8 cellular contexts compared by ENCODE assay signal in the genomic region with DNA sequence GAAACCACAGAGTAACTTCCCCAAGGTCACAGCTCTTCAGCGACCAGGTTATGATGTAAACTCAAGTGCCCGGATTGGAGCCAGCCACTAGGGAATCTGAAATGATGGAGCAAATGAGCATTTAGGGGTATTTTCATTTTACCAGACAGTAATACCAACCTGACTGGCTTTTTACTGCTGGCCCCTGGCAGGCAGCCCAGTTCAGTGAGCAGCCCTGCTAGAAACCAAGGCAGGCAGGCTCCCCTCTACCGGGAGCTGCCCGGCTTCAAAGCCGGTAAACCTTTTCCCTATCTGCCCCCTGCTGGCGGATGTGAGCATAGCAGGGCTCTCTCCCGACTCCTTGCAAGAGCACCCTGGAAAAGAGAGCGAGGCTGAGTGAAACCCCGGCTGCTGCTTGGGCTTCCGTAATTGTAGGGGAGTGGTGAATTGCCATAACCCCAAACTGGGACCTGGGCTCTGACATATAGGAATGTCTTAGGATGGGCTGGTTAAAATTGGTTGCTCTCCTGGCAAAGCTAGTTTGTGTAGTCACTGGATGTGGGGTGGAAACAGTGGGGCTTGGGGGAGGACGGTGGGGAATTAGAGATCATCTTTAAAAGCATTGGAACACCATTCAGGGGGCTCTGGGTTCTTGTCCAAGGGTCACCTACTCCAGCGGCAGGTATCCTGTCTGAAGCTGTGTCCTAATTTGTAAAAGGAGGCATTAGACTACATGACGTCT.
DNase-seq lines count a peak whose midpoint lies in the region; ATAC-seq and TF ChIP-seq lines count a peak whose summit lies in the region.

No MANE protein-coding gene starts in this region.

- H3K9ac ChIP-seq in MM.1S (ENCODE audit: low read length), result no peak overlapping the region
- H3K9ac ChIP-seq in trophoblast cell (ENCODE audit: low read length), result no peak overlapping the region

- no CpG with 5 or more reads among the region's 13 CpGs for WGBS in trophoblast cell (ENCODE audit: extremely low coverage, insufficient coverage, insufficient read length)

- H3K4me3 ChIP-seq in MM.1S (ENCODE audit: low read length) (no peak overlapping the region), trophoblast cell (ENCODE audit: low read depth, low read length) (no peak overlapping the region)

- no peaks in the 10 kb centered on the region for H3K27me3 ChIP-seq in MM.1S (replicated peaks; ENCODE audit: insufficient read depth, low read length)
- no peaks in the 10 kb centered on the region for H3K27me3 ChIP-seq in trophoblast cell (ENCODE audit: insufficient read depth, low read length)

- H2BK5ac ChIP-seq in trophoblast cell (ENCODE audit: low read depth, low read length, poor library complexity), result no peak overlapping the region

- H4K91ac ChIP-seq in trophoblast cell (ENCODE audit: low read depth, low read length), result no peak overlapping the region

- in situ Hi-C loops in ACHN (cut with HindIII; ENCODE audit: low pct_ligation_motif_present, low pct_unique_long_range_greater_than_20kb, low sequenced_read_pairs), result no loop called here

- no peak overlapping the region for H4K12ac ChIP-seq in trophoblast cell (ENCODE audit: low read depth, low read length)

- H2AFZ ChIP-seq in MM.1S (ENCODE audit: low read length) (peak overlapping the region; percentile 28; the same call in 1 of the 2 replicates), trophoblast cell (ENCODE audit: insufficient read depth, low read length, poor library complexity) (no peak overlapping the region)

- H2BK120ac ChIP-seq in trophoblast cell (ENCODE audit: insufficient read depth, low read length, poor library complexity), result no peak overlapping the region

- H3K4ac ChIP-seq in trophoblast cell (ENCODE audit: low read depth, low read length), result no peak overlapping the region

- no peak overlapping the region for H3K14ac ChIP-seq in trophoblast cell (ENCODE audit: low read length)

- peaks cover 4% of the 10 kb centered on the region for H3K79me1 ChIP-seq in trophoblast cell (ENCODE audit: low read length)

- H3F3A ChIP-seq in MM.1S (ENCODE audit: insufficient read depth, low read length), result no peaks in the 10 kb centered on the region

- no peaks in the 10 kb centered on the region for H3K9me2 ChIP-seq in MM.1S (replicated peaks; ENCODE audit: insufficient read depth, low read length)

- peak overlapping the region; percentile 15; the same call in 1 of the 2 replicates for H3K4me2 ChIP-seq in MM.1S (ENCODE audit: low read depth, low read length)
- H3K4me2 ChIP-seq in trophoblast cell (ENCODE audit: low read length), result no peak overlapping the region

- H3K4me3 Mint-ChIP-seq in type B pancreatic cell, result no peak overlapping the region

- no peak overlapping the region for H3K27ac Mint-ChIP-seq in type B pancreatic cell

- H3K27ac ChIP-seq in MM.1S (ENCODE audit: low read length) (no peak overlapping the region), trophoblast cell (ENCODE audit: low read depth, low read length) (no peak overlapping the region)

- peak; percentile 64 for ATAC-seq in GM19025 (IDR thresholded peaks at IDR 0.05; ENCODE audit: low read depth, unreplicated experiment)

- H3K79me2 ChIP-seq in MM.1S (ENCODE audit: low read length) (no peaks in the 10 kb centered on the region), trophoblast cell (ENCODE audit: control insufficient read depth, insufficient read depth, low read length, poor library complexity) (no peaks in the 10 kb centered on the region)

- no peak overlapping the region for H3K23ac ChIP-seq in trophoblast cell (ENCODE audit: low read length)

- H3K4me1 Mint-ChIP-seq in type B pancreatic cell (ENCODE audit: unreplicated experiment), result no peaks in the 10 kb centered on the region

- no peak overlapping the region for H3K18ac ChIP-seq in trophoblast cell (ENCODE audit: low read length)

- no peaks in the 10 kb centered on the region for H4K20me1 ChIP-seq in MM.1S (ENCODE audit: insufficient read depth, low read length)

- H3K36me3 Mint-ChIP-seq in type B pancreatic cell, result no peaks in the 10 kb centered on the region

- H3K4me1 ChIP-seq in MM.1S (ENCODE audit: low read length) (no peaks in the 10 kb centered on the region), trophoblast cell (ENCODE audit: control insufficient read depth in 1 of 2, insufficient read depth in 2 of 2, low read length in 2 of 2) (peaks cover 5% of the 10 kb centered on the region in 2 experiments)

- no peak overlapping the region for H2AK5ac ChIP-seq in trophoblast cell (ENCODE audit: low read length)

- H3K27me3 Mint-ChIP-seq in type B pancreatic cell, result peaks cover 47% of the 10 kb centered on the region

- no peak overlapping the region for H4K8ac ChIP-seq in trophoblast cell (ENCODE audit: low read depth, low read length)

- TF ChIP-seq CTCF in MM.1S (IDR thresholded peaks at IDR 0.05; ENCODE audit: low read length) (peak; percentile 96), type B pancreatic cell (conservative IDR thresholded peaks at IDR 0.05) (peak; percentile 95)

- H3K36me3 ChIP-seq in MM.1S (replicated peaks; ENCODE audit: insufficient read depth, low read length), result no peaks in the 10 kb centered on the region
- H3K36me3 ChIP-seq in trophoblast cell (ENCODE audit: control insufficient read depth in 1 of 2, insufficient read depth in 2 of 2, low read length in 2 of 2), result no peaks in the 10 kb centered on the region

- H3K9me3 Mint-ChIP-seq in type B pancreatic cell, result no peaks in the 10 kb centered on the region

- no peaks in the 10 kb centered on the region for H3K9me3 ChIP-seq in MM.1S (replicated peaks; ENCODE audit: insufficient read depth, low read length)
- H3K9me3 ChIP-seq in trophoblast cell (ENCODE audit: insufficient read depth, low read depth, low read length), result no peaks in the 10 kb centered on the region

- H2BK12ac ChIP-seq in trophoblast cell (ENCODE audit: low read length), result no peak overlapping the region

- peak; percentile 72 for DNase-seq in ACHN
- peak; percentile 69 for DNase-seq in MM.1S
- peak; percentile 64 for DNase-seq in SK-N-DZ (ENCODE audit: low spot score)
- DNase-seq in activated naive CD4-positive, alpha-beta T cell treated with Interleukin-2 at 50 U/mL for 16 hours, result peak; percentile 68
- DNase-seq in glomerular visceral epithelial cell (ENCODE audit: extremely low spot score), result peak; percentile 84
- peak; percentile 62 to 91 for DNase-seq in trophoblast cell
- DNase-seq in type B pancreatic cell (ENCODE audit: extremely low spot score, unreplicated experiment), result peak; percentile 92
